In genomic region chr12:31729728-31730127, GRCh38 we compare ENCODE assay signal across 8 cellular contexts. TPM values are rescaled to one million over a fixed set of nuclear protein-coding genes. Genes with fewer than 3 reads are reported as not detected.
DNase-seq lines count a peak whose midpoint lies in the region; ATAC-seq and TF ChIP-seq lines count a peak whose summit lies in the region.

No MANE protein-coding gene starts in this region.

- ATAC-seq in HG03565 (IDR thresholded peaks at IDR 0.05; ENCODE audit: unreplicated experiment): no peak
- no peak for ATAC-seq in HG03039 (IDR thresholded peaks at IDR 0.05; ENCODE audit: unreplicated experiment)

- H3K36me3 ChIP-seq in SJCRH30: no peaks in the 10 kb centered on the region
- no peaks in the 10 kb centered on the region for H3K36me3 ChIP-seq in fibroblast of lung (ENCODE audit: control insufficient read depth, insufficient read depth, low read length)

- no peaks in the 10 kb centered on the region for H4K20me1 ChIP-seq in fibroblast of lung (ENCODE audit: control insufficient read depth, extremely low read depth, insufficient read depth, low read length)

- peak overlapping the region; percentile 83 for H3K4me2 ChIP-seq in fibroblast of lung (ENCODE audit: extremely low read depth, insufficient read depth, low read length)

- H3K4me3 ChIP-seq in GM12864 (ENCODE audit: low read depth, low read length) (peak overlapping the region; percentile 65), SJCRH30 (peak overlapping the region; percentile 69), fibroblast of lung (replicated peaks in 1 of 4; ENCODE audit: control extremely low read depth in 1 of 4, insufficient read depth in 1 of 4, low read depth in 3 of 4, low read length in 4 of 4) (peak overlapping the region in 3 of 4 experiments; percentile 69 to 96 (median 84)), retinal pigment epithelial cell (ENCODE audit: low read length) (peak overlapping the region; percentile 63)

- H3K27ac ChIP-seq in SJCRH30 (no peak overlapping the region; the same call in 1 of the 2 replicates), fibroblast of lung (ENCODE audit: insufficient read depth, low read length) (no peak overlapping the region)

- no peak for TF ChIP-seq CTCF in GM12864 (IDR thresholded peaks at IDR 0.05; ENCODE audit: low read depth, low read length, missing control alignments)
- no peak for TF ChIP-seq CTCF in fibroblast of lung (conservative IDR thresholded peaks at IDR 0.05 in 1 of 2, IDR thresholded peaks at IDR 0.05 in 1 of 2; ENCODE audit: low read depth in 1 of 2, low read length in 2 of 2)
- TF ChIP-seq CTCF in retinal pigment epithelial cell (conservative IDR thresholded peaks at IDR 0.05; ENCODE audit: low read depth, low read length): no peak

- H3K79me2 ChIP-seq in fibroblast of lung (ENCODE audit: control insufficient read depth, insufficient read depth, low read length): no peaks in the 10 kb centered on the region

- no peak overlapping the region for H3K9ac ChIP-seq in fibroblast of lung (ENCODE audit: insufficient read depth, low read length)

- H3K9me3 ChIP-seq in SJCRH30 (replicated peaks) (no peaks in the 10 kb centered on the region), fibroblast of lung (ENCODE audit: control insufficient read depth, insufficient read depth, low read depth, low read length) (no peaks in the 10 kb centered on the region)

- H3K27me3 ChIP-seq in SJCRH30 (no peaks in the 10 kb centered on the region), fibroblast of lung (ENCODE audit: control insufficient read depth, insufficient read depth, low read length) (no peaks in the 10 kb centered on the region)

- no peak for DNase-seq in GM12864 (ENCODE audit: low read depth)
- no peak for DNase-seq in SJCRH30
- no peak for DNase-seq in fibroblast of lung (ENCODE audit: low read depth in 2 of 2)
- no peak for DNase-seq in retinal pigment epithelial cell (ENCODE audit: low read depth)
- no peak for DNase-seq in activated CD4-positive, alpha-beta T cell treated with anti-CD3 and anti-CD28 coated beads for 48 hours
- no peak for DNase-seq in activated CD4-positive, CD25-positive, alpha-beta regulatory T cell (lab: John Stamatoyannopoulos, UW)

- H2AFZ ChIP-seq in fibroblast of lung (ENCODE audit: low read length): peak overlapping the region; percentile 99

- H3K4me1 ChIP-seq in SJCRH30 (peaks cover 5% of the 10 kb centered on the region; the same call in 1 of the 2 replicates), fibroblast of lung (ENCODE audit: control insufficient read depth, extremely low read depth, insufficient read depth, low read length) (peaks cover 5% of the 10 kb centered on the region)

RNA-seq across cellular contexts. Expression of gene AMN1, which starts 0.9 kb away (rescaled TPM):
- total RNA-seq in SJCRH30 (2014; rRNA removed; shearing (Covaris generic)): 5.9 and 7.5 TPM in 2 replicates
- 4.9 and 9.1 TPM in 2 replicates for total RNA-seq in fibroblast of lung
- polyA plus RNA-seq in fibroblast of lung: 6.8 and 10.4 TPM in 2 replicates
- polyA plus RNA-seq in fibroblast of lung (2012): 3.4 and 5.4 TPM in 2 replicates
- not detected in 2 replicates for polyA minus RNA-seq in fibroblast of lung (ENCODE audit: low replicate concordance)
